In the genomic region with DNA sequence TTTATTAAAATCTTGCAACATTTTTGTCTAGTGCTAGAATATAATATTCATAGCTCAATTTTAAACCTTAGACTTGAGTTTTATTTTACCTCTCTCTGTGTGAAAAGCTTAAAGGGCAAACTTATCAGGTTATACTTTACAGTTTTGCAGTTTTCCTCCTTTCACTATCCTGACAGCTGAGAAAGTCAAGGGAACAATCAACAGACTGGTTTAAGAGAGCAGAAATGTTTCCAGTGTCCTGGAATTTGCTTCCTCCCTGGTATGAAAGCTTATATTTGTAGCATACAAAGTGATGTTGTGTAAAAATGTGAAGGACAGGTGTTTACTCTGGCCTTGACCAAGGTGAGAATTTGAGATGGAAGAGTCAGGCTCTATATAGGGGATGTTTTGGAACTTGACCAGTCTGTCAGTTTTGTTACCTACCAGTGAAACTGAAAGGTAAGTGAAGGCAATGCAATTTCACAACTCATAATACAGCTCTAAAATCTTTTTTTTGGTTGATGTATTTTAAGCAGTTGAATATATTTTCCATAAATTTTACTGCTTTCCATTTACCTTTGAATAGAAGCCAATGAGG, we compare ENCODE assay signal across 16 cellular contexts.
DNase-seq lines count a peak whose midpoint lies in the region; ATAC-seq, FAIRE-seq and TF ChIP-seq lines count a peak whose summit lies in the region.
"Had no signal": no experiment of that assay in that cellular context is flagged by ENCODE, and none has a peak within 500 bp of the region (broad histone marks: within the 10 kb centered on the region; RNA-seq: fewer than 3 reads in every experiment).

No MANE protein-coding gene starts in this region.

- H4K5ac ChIP-seq in H1 (ENCODE audit: insufficient read length, low read depth, low read length): no peak overlapping the region

- in situ Hi-C loops in G401 (cut with HindIII; ENCODE audit: low sequenced_read_pairs): no loop called here

- H4K8ac ChIP-seq in H1 (ENCODE audit: extremely low read depth, insufficient read depth, low read length): no peak overlapping the region

- CTCF ChIA-PET in H1 (lab: Charles Lee; ENCODE audit: partially characterized antibody): interaction anchor here (1.4 to 2.7 kb wide), 2 partner anchors 10 to 15 kb away, joined by 4 to 6 read pairs; no protein-coding TSS in a partner anchor

- no peak for TF ChIP-seq RAD21 in H1 (IDR thresholded peaks at IDR 0.05 in 1 of 2, conservative IDR thresholded peaks at IDR 0.05 in 1 of 2; ENCODE audit: low read depth in 2 of 2, low read length in 2 of 2)

- no peaks in the 10 kb centered on the region for H3K9me2 ChIP-seq in MM.1S (replicated peaks; ENCODE audit: insufficient read depth, low read length)

- H2BK120ac ChIP-seq in H1 (replicated peaks; ENCODE audit: low read depth, low read length): no peak overlapping the region

- no peak for TF ChIP-seq EP300 in H1 (IDR thresholded peaks at IDR 0.05; ENCODE audit: borderline replicate concordance in 1 of 2, low read depth in 2 of 2, low read length in 2 of 2)

- intact Hi-C loops in psoas muscle (cut with DNase I): no loop called here
- intact Hi-C loops in right cardiac atrium (cut with DNase I): no loop called here

- H4K91ac ChIP-seq in H1 (replicated peaks; ENCODE audit: insufficient read length, low read length): no peak overlapping the region

- peak in 3 of 4 donors; percentile 25 to 66 (median 57) for ATAC-seq in psoas muscle
- no peak for ATAC-seq in right cardiac atrium

- no peak overlapping the region for H2BK12ac ChIP-seq in H1 (ENCODE audit: low read depth, low read length)

- H3K79me2 ChIP-seq in MM.1S (ENCODE audit: low read length) (no peaks in the 10 kb centered on the region), H1 (ENCODE audit: control insufficient read depth in 1 of 2, insufficient read depth in 2 of 2, low read length in 2 of 2) (peaks cover 0 to 92% of the 10 kb centered on the region in 2 experiments; a peak in 3 of 4 replicates)

- H2AFZ ChIP-seq in MM.1S (ENCODE audit: low read length) (no peak overlapping the region), H1 (ENCODE audit: low read length) (no peak overlapping the region)
- H2AFZ ChIP-seq: GM23248 had no signal

- DNase-seq in G401 (ENCODE audit: low spot score): peak; percentile 36
- DNase-seq in MM.1S: peak; percentile 22
- DNase-seq in H1 (ENCODE audit: low read depth in 1 of 2, low spot score in 2 of 2): no peak
- DNase-seq in psoas muscle: no peak
- DNase-seq in UCSD-AML1 (lab: John Stamatoyannopoulos, UW; ENCODE audit: unreplicated experiment): no peak
- no peak for DNase-seq in NCI-H82 treated with DMSO at 0.1 percent for 48 hours (lab: John Stamatoyannopoulos, UW; ENCODE audit: unreplicated experiment)
- no peak for DNase-seq in right cardiac atrium
- DNase-seq: 8988T; AML-193; Calu3; CD4-positive, CD25-positive, alpha-beta regulatory T cell; DMS 273 treated with DMSO at 0.1 percent for 48 hours; GM23248; H9 had no signal

- no peak for TF ChIP-seq CTCF in MM.1S (IDR thresholded peaks at IDR 0.05; ENCODE audit: low read length)
- TF ChIP-seq CTCF in H1 (IDR thresholded peaks at IDR 0.05; ENCODE audit: control extremely low read depth in 1 of 3, insufficient read depth in 1 of 3, low read depth in 1 of 3, low read length in 3 of 3): no peak
- TF ChIP-seq CTCF in psoas muscle (IDR thresholded peaks at IDR 0.05): no peak

- no peaks in the 10 kb centered on the region for H3K27me3 ChIP-seq in MM.1S (replicated peaks; ENCODE audit: insufficient read depth, low read length)
- no peaks in the 10 kb centered on the region for H3K27me3 ChIP-seq in H1 (replicated peaks in 1 of 4; ENCODE audit: control insufficient read depth in 3 of 4, extremely low read depth in 1 of 4, insufficient read depth in 3 of 4, low read length in 3 of 4)
- H3K27me3 ChIP-seq in psoas muscle (ENCODE audit: insufficient read depth in 3 of 3, low read length in 2 of 3): no peaks in the 10 kb centered on the region
- H3K27me3 ChIP-seq in right cardiac atrium (ENCODE audit: control insufficient read depth, insufficient read depth): no peaks in the 10 kb centered on the region
- H3K27me3 ChIP-seq: BLaER1 had no signal

- no peak for TF ChIP-seq POLR2A in H1 (IDR thresholded peaks at IDR 0.05; ENCODE audit: control extremely low read depth in 1 of 2, low read depth in 2 of 2, low read length in 2 of 2)

- H3K23ac ChIP-seq in H1 (ENCODE audit: insufficient read length): no peak overlapping the region

- no peak overlapping the region for H2BK15ac ChIP-seq in H1 (ENCODE audit: low read length)

- H3K56ac ChIP-seq in H1 (replicated peaks; ENCODE audit: insufficient read length, low read depth, low read length): no peak overlapping the region

- H3K4ac ChIP-seq in H1 (replicated peaks; ENCODE audit: insufficient read length, low read depth, low read length): no peak overlapping the region

- H2AK5ac ChIP-seq in H1 (ENCODE audit: low read depth, low read length): no peak overlapping the region

- H3K4me3 ChIP-seq in MM.1S (ENCODE audit: low read length): no peak overlapping the region
- no peak overlapping the region for H3K4me3 ChIP-seq in H1 (ENCODE audit: extremely low read depth in 1 of 4, insufficient read depth in 2 of 4, low read depth in 3 of 4, low read length in 4 of 4)
- no peak overlapping the region for H3K4me3 ChIP-seq in psoas muscle
- H3K4me3 ChIP-seq in right cardiac atrium (ENCODE audit: low read length): no peak overlapping the region
- H3K4me3 ChIP-seq: BLaER1, GM23248 had no signal

- H3K4me1 ChIP-seq in MM.1S (ENCODE audit: low read length) (peaks cover 20% of the 10 kb centered on the region; the same call in 1 of the 2 replicates), H1 (replicated peaks in 1 of 4; ENCODE audit: control insufficient read depth in 3 of 4, insufficient read depth in 4 of 4, low read length in 3 of 4) (peaks cover 2 to 8% (median 5%) of the 10 kb centered on the region in 4 experiments; a peak in 4 of 7 replicates), psoas muscle (peaks cover 55% of the 10 kb centered on the region), right cardiac atrium (ENCODE audit: control insufficient read depth, insufficient read depth, low read length) (no peaks in the 10 kb centered on the region)
- H3K4me1 ChIP-seq: BLaER1 had no signal

- H3K14ac ChIP-seq in H1 (ENCODE audit: insufficient read length): no peak overlapping the region

- no peak overlapping the region for H3K18ac ChIP-seq in H1 (ENCODE audit: extremely low read depth, low read length)

- H3K23me2 ChIP-seq in H1 (ENCODE audit: low read depth, low read length): no peaks in the 10 kb centered on the region

- H3K79me1 ChIP-seq in H1 (ENCODE audit: low read depth, low read length): peaks cover 2% of the 10 kb centered on the region; the same call in 1 of the 2 replicates

- no peak overlapping the region for H3K27ac ChIP-seq in MM.1S (ENCODE audit: low read length)
- H3K27ac ChIP-seq in H1 (ENCODE audit: low read depth, low read length): no peak overlapping the region
- peak overlapping the region; percentile 53 for H3K27ac ChIP-seq in psoas muscle
- no peak overlapping the region for H3K27ac ChIP-seq in right cardiac atrium (ENCODE audit: low read length)
- H3K27ac ChIP-seq: BLaER1, GM23248 had no signal

- H2BK5ac ChIP-seq in H1 (ENCODE audit: low read depth, low read length): no peak overlapping the region

- no peaks in the 10 kb centered on the region for H3F3A ChIP-seq in MM.1S (ENCODE audit: insufficient read depth, low read length)

- H3K4me2 ChIP-seq in MM.1S (ENCODE audit: low read depth, low read length) (no peak overlapping the region), H1 (ENCODE audit: insufficient read depth in 1 of 2, low read depth in 2 of 2, low read length in 2 of 2) (no peak overlapping the region)
- H3K4me2 ChIP-seq: BLaER1 had no signal

- H4K20me1 ChIP-seq in MM.1S (ENCODE audit: insufficient read depth, low read length) (no peaks in the 10 kb centered on the region), H1 (replicated peaks in 1 of 2; ENCODE audit: control insufficient read depth in 1 of 2, insufficient read depth in 2 of 2, low read length in 2 of 2) (no peaks in the 10 kb centered on the region)
- H4K20me1 ChIP-seq: BLaER1 had no signal

- H3K9me3 ChIP-seq in MM.1S (replicated peaks; ENCODE audit: insufficient read depth, low read length) (no peaks in the 10 kb centered on the region), H1 (ENCODE audit: insufficient read depth in 2 of 2, low read depth in 1 of 2, low read length in 1 of 2) (no peaks in the 10 kb centered on the region), psoas muscle (no peaks in the 10 kb centered on the region), right cardiac atrium (ENCODE audit: control insufficient read depth, low read length) (no peaks in the 10 kb centered on the region)
- H3K9me3 ChIP-seq: BLaER1 had no signal

- H3K36me3 ChIP-seq in MM.1S (replicated peaks; ENCODE audit: insufficient read depth, low read length) (no peaks in the 10 kb centered on the region), H1 (ENCODE audit: control insufficient read depth in 2 of 4, insufficient read depth in 4 of 4, low read length in 3 of 4) (no peaks in the 10 kb centered on the region), psoas muscle (ENCODE audit: insufficient read depth in 1 of 2, low read depth in 1 of 2) (no peaks in the 10 kb centered on the region)
- H3K36me3 ChIP-seq: BLaER1 had no signal

- POLR2A ChIA-PET in H1 (lab: Charles Lee; ENCODE audit: partially characterized antibody): interaction anchor here (1.4 kb wide), 1 partner anchor 148 kb away, joined by 3 read pairs; the partner anchor contains the start of gene SH3D19

- no peak overlapping the region for H3K9ac ChIP-seq in MM.1S (ENCODE audit: low read length)
- H3K9ac ChIP-seq in H1 (replicated peaks in 1 of 4; ENCODE audit: extremely low read depth in 1 of 4, low read depth in 3 of 4, low read length in 3 of 4): no peak overlapping the region
- H3K9ac ChIP-seq: BLaER1, GM23248 had no signal

- H2BK20ac ChIP-seq in H1 (ENCODE audit: low read length): no peak overlapping the region

- peak; percentile 24 for FAIRE-seq in H1 (lab: Jason Lieb, UNC)
- FAIRE-seq: GM12891 had no signal

TF ChIP-seq in H1, 55 proteins besides CTCF, POLR2A, EP300 and RAD21:
- TF ChIP-seq CHD2 (IDR thresholded peaks at IDR 0.05; ENCODE audit: low read length) (no peak), PHF8 (conservative IDR thresholded peaks at IDR 0.05; ENCODE audit: low read depth, low read length) (no peak), HDAC2 (IDR thresholded peaks at IDR 0.05; ENCODE audit: borderline replicate concordance in 1 of 2, low read depth in 2 of 2, low read length in 2 of 2) (no peak)

Comparison
In these comparisons a context has a peak if more than half of its experiments do, and no peak if none do; other contexts are left out.
1. DNase-seq: peak in G401 (single experiment) and MM.1S (single experiment); none in H1 (0 of 2), psoas muscle (0 of 2), UCSD-AML1 (single experiment), NCI-H82 treated with DMSO at 0.1 percent for 48 hours (single experiment) and right cardiac atrium (0 of 3).
2. ATAC-seq: peak in psoas muscle (3 of 4); none in right cardiac atrium (0 of 2).